Comparison of ENCODE assay signal across 15 cellular contexts in the genomic region with DNA sequence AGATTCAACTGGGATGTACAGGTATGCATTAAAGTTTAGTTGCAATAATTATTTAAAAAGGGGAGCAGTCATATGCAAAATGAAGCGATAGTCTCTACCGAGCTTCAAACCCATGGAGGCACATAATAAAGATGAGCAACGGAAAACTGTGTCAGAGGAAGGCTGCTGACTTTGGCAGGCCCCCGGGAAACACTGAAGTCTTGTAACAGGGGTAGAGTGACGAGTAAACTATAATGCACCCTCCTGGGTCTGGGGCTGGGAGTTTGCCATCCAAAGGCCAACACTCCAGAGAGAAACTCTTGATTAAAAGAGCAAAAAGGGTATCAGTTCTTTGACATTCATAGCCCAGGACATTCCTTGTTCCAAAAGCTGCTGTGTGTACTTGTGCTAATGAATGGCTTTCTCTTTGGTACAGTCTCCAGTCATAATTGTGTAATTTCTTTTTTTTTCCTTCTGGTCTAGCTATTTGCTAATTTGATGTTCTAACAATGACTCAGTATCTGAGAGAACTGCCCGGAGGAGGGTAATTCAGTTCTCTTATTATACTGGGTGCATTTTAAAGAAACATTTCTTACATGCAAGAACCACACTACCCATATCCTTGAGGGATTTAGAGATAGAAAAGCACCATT. TPM values are rescaled to one million over a fixed set of nuclear protein-coding genes. Genes with fewer than 3 reads are reported as not detected.
DNase-seq lines count a peak whose midpoint lies in the region; TF ChIP-seq lines count a peak whose summit lies in the region.
"Had no signal": no experiment of that assay in that cellular context is flagged by ENCODE, and none has a peak within 500 bp of the region (broad histone marks: within the 10 kb centered on the region; RNA-seq: fewer than 3 reads in every experiment).

No MANE protein-coding gene starts in this region.

- H3K4me3 Mint-ChIP-seq in CD14-positive monocyte (no peak overlapping the region), endodermal cell (no peak overlapping the region)
- H3K4me3 Mint-ChIP-seq: activated CD8-positive, alpha-beta T cell treated with anti-CD3 and anti-CD28 coated beads for 36 hours; naive thymus-derived CD4-positive, alpha-beta T cell; T-helper 2 cell treated with Interferon-gamma antibody and Interleukin-4, amounts not matched to agents 5 μg/mL and 100 μg/mL, for 36 hours had no signal

- WGBS in endodermal cell (ENCODE audit: insufficient coverage in 1 of 2, insufficient read length in 1 of 2), 2 experiments, result 92 to 95% methylated on average over 5 to 6 of the region's 6 CpGs

- H3K9me3 ChIP-seq in muscle layer of colon (ENCODE audit: low read length) (no peaks in the 10 kb centered on the region), endodermal cell (ENCODE audit: control insufficient read depth, low read length) (no peaks in the 10 kb centered on the region)

- no peak for TF ChIP-seq CTCF in AG09309 (IDR thresholded peaks at IDR 0.05; ENCODE audit: control insufficient read depth, insufficient read depth, low read depth, low read length, missing control alignments)
- no peak for TF ChIP-seq CTCF in CD14-positive monocyte (IDR thresholded peaks at IDR 0.05)
- TF ChIP-seq CTCF in endodermal cell (conservative IDR thresholded peaks at IDR 0.05), result no peak

- H3K4me3 ChIP-seq in AG09309 (ENCODE audit: control insufficient read depth, low read depth, low read length) (no peak overlapping the region), muscle layer of colon (ENCODE audit: low read depth in 1 of 2, low read length in 2 of 2) (no peak overlapping the region), endodermal cell (ENCODE audit: low read length) (no peak overlapping the region)

- H3K9me3 Mint-ChIP-seq in CD14-positive monocyte (peaks cover 0 to 3% (median 0%) of the 10 kb centered on the region in 7 donors), endodermal cell (no peaks in the 10 kb centered on the region)
- H3K9me3 Mint-ChIP-seq: activated CD8-positive, alpha-beta T cell treated with anti-CD3 and anti-CD28 coated beads for 36 hours; T-helper 2 cell treated with Interferon-gamma antibody and Interleukin-4, amounts not matched to agents 5 μg/mL and 100 μg/mL, for 36 hours had no signal

- peaks cover 21% of the 10 kb centered on the region for H3K4me1 ChIP-seq in muscle layer of colon (ENCODE audit: insufficient read depth, low read length)
- peaks cover 3% of the 10 kb centered on the region for H3K4me1 ChIP-seq in endodermal cell (ENCODE audit: control insufficient read depth, insufficient read depth, low read length)

- H3K27me3 Mint-ChIP-seq in CD14-positive monocyte (ENCODE audit: low read depth in 3 of 3), result peaks cover 20 to 31% (median 22%) of the 10 kb centered on the region in 3 donors
- no peaks in the 10 kb centered on the region for H3K27me3 Mint-ChIP-seq in endodermal cell (ENCODE audit: insufficient read depth)

- peak overlapping the region in 1 of 7 donors; percentile 56 for H3K27ac Mint-ChIP-seq in CD14-positive monocyte
- no peak overlapping the region for H3K27ac Mint-ChIP-seq in endodermal cell
- H3K27ac Mint-ChIP-seq: activated CD8-positive, alpha-beta T cell treated with anti-CD3 and anti-CD28 coated beads for 36 hours; naive thymus-derived CD4-positive, alpha-beta T cell; T-helper 2 cell treated with Interferon-gamma antibody and Interleukin-4, amounts not matched to agents 5 μg/mL and 100 μg/mL, for 36 hours had no signal

- peaks cover 7% of the 10 kb centered on the region for H3K4me1 Mint-ChIP-seq in CD14-positive monocyte
- H3K4me1 Mint-ChIP-seq in endodermal cell, result peaks cover 3% of the 10 kb centered on the region
- H3K4me1 Mint-ChIP-seq: naive thymus-derived CD4-positive, alpha-beta T cell had no signal

- H3K36me3 ChIP-seq in muscle layer of colon (ENCODE audit: insufficient read depth, low read length) (peaks cover 83% of the 10 kb centered on the region), endodermal cell (ENCODE audit: control insufficient read depth, insufficient read depth, low read length) (peaks cover 33% of the 10 kb centered on the region)

- H3K27ac ChIP-seq in epithelial cell of prostate (peak overlapping the region; percentile 10), muscle layer of colon (ENCODE audit: low read depth, low read length) (peak overlapping the region; percentile 65), endodermal cell (ENCODE audit: low read depth, low read length) (no peak overlapping the region)

- H3K9ac ChIP-seq in muscle layer of colon (ENCODE audit: low read length) (no peak overlapping the region), endodermal cell (ENCODE audit: extremely low read depth, low read length, poor library complexity, severe bottlenecking) (no peak overlapping the region)

- no peaks in the 10 kb centered on the region for H3K27me3 ChIP-seq in muscle layer of colon (ENCODE audit: control insufficient read depth in 1 of 2, insufficient read depth in 2 of 2, low read length in 2 of 2)
- H3K27me3 ChIP-seq in endodermal cell (ENCODE audit: control insufficient read depth, insufficient read depth, low read length, poor library complexity, severe bottlenecking), result no peaks in the 10 kb centered on the region

- no peaks in the 10 kb centered on the region for H3K36me3 Mint-ChIP-seq in CD14-positive monocyte
- H3K36me3 Mint-ChIP-seq in endodermal cell (ENCODE audit: low read depth), result peaks cover 79% of the 10 kb centered on the region

- peak; percentile 64 for DNase-seq in AG09309 (ENCODE audit: low read depth)
- peak; percentile 87 for DNase-seq in M059J (ENCODE audit: low read depth)
- DNase-seq in epithelial cell of prostate (ENCODE audit: low read depth, low spot score), result peak; percentile 39
- DNase-seq in CD14-positive monocyte (ENCODE audit: low spot score), result no peak
- no peak for DNase-seq in T-helper 1 cell
- DNase-seq in activated CD4-positive, alpha-beta T cell treated with anti-CD3 and anti-CD28 coated beads for 48 hours, result no peak
- no peak for DNase-seq in endodermal cell
- DNase-seq: activated CD8-positive, alpha-beta T cell treated with anti-CD3 and anti-CD28 coated beads for 36 hours; activated naive CD4-positive, alpha-beta T cell; H7; naive thymus-derived CD4-positive, alpha-beta T cell; NCI-H2107 had no signal

- intact Hi-C loops in CD14-positive monocyte (cut with micrococcal nuclease), result no loop called here

RNA-seq across cellular contexts. Expression of a gene that starts 59.2 kb away (rescaled TPM):
- 77.5 and 151 TPM in 2 replicates for total RNA-seq in M059J (2014; rRNA removed; shearing (Covaris generic))
- under 1 TPM in 1 of 2 donors, not detected in 1; 0.02 TPM for polyA plus RNA-seq in CD14-positive monocyte
- 100 to 1,000 TPM in 1 of 2 donors, 10 to 100 TPM in 1; 67.5 to 172 TPM for total RNA-seq in endodermal cell
- 40.7 TPM for polyA plus RNA-seq in endodermal cell (2013, experiment 1 of 2)
- 57.7 TPM for polyA plus RNA-seq in endodermal cell (2013, experiment 2 of 2)
- total RNA-seq: OCI-LY7 had no signal
- polyA plus RNA-seq: naive thymus-derived CD4-positive, alpha-beta T cell had no signal

Comparison
In these comparisons a context has a peak if more than half of its experiments do, and no peak if none do; other contexts are left out.
1. DNase-seq: peak in AG09309 (single experiment), M059J (single experiment) and epithelial cell of prostate (single experiment); none in CD14-positive monocyte (single experiment), T-helper 1 cell (0 of 5), activated CD4-positive, alpha-beta T cell treated with anti-CD3 and anti-CD28 coated beads for 48 hours (single experiment) and endodermal cell (single experiment).